ENCODE assay signal across 17 cellular contexts in genomic region chr3:159895430-159895829, GRCh38. TPM values are rescaled to one million over a fixed set of nuclear protein-coding genes. Genes with fewer than 3 reads are reported as not detected.
DNase-seq lines count a peak whose midpoint lies in the region; ATAC-seq and TF ChIP-seq lines count a peak whose summit lies in the region.
"Had no signal": no experiment of that assay in that cellular context is flagged by ENCODE, and none has a peak within 500 bp of the region (broad histone marks: within the 10 kb centered on the region; RNA-seq: fewer than 3 reads in every experiment).

No MANE protein-coding gene starts in this region.

- H3K36me3 ChIP-seq in neural progenitor cell (peaks cover 11% of the 10 kb centered on the region), ascending aorta (peaks cover 10 to 33% of the 10 kb centered on the region in 2 donors)
- H3K36me3 ChIP-seq: BLaER1 had no signal

- no peak overlapping the region for H3K4me3 ChIP-seq in dorsolateral prefrontal cortex
- no peak overlapping the region for H3K4me3 ChIP-seq in neural progenitor cell
- no peak overlapping the region for H3K4me3 ChIP-seq in lower leg skin (ENCODE audit: low read depth, poor library complexity, severe bottlenecking)
- no peak overlapping the region for H3K4me3 ChIP-seq in ascending aorta
- H3K4me3 ChIP-seq: BLaER1, GM23248 had no signal

- peak overlapping the region; percentile 9 for H3K27ac Mint-ChIP-seq in neural progenitor cell
- H3K27ac Mint-ChIP-seq: CD14-positive monocyte; CD4-positive, alpha-beta memory T cell had no signal

- no peaks in the 10 kb centered on the region for H3K79me2 ChIP-seq in neural progenitor cell (ENCODE audit: low read depth)

- H3K9ac ChIP-seq in neural progenitor cell, result no peak overlapping the region
- H3K9ac ChIP-seq: BLaER1, GM23248 had no signal

- no peak overlapping the region for H3K4me3 Mint-ChIP-seq in neural progenitor cell
- H3K4me3 Mint-ChIP-seq: CD14-positive monocyte; CD4-positive, alpha-beta memory T cell had no signal

- intact Hi-C loops in dorsolateral prefrontal cortex (cut with DNase I) (no loop called here), lower leg skin (cut with DNase I; ENCODE audit: low total_unique reads) (no loop called here), ascending aorta (cut with DNase I) (no loop called here)

- WGBS in lower leg skin, 2 donors, result 81 to 82% methylated on average over 2 of the region's 2 CpGs

- peaks cover 14% of the 10 kb centered on the region for H3K4me1 ChIP-seq in neural progenitor cell
- H3K4me1 ChIP-seq in ascending aorta, result peaks cover 11 to 22% of the 10 kb centered on the region in 2 donors

- H3K27ac ChIP-seq in angular gyrus (ENCODE audit: low read depth, low read length) (peak overlapping the region; percentile 97), dorsolateral prefrontal cortex (peak overlapping the region; percentile 67 to 98 (median 92)), neural progenitor cell (no peak overlapping the region), ascending aorta (no peak overlapping the region)
- H3K27ac ChIP-seq: BLaER1, GM23248 had no signal

- H3K9me3 Mint-ChIP-seq in neural progenitor cell, result no peaks in the 10 kb centered on the region
- H3K9me3 Mint-ChIP-seq: CD14-positive monocyte; CD4-positive, alpha-beta memory T cell had no signal

- no peak overlapping the region for H3K4me2 ChIP-seq in neural progenitor cell
- H3K4me2 ChIP-seq: BLaER1 had no signal

- H3F3A ChIP-seq in neural progenitor cell (ENCODE audit: low read depth), result peaks cover 19% of the 10 kb centered on the region

- no peaks in the 10 kb centered on the region for H3K9me3 ChIP-seq in neural progenitor cell (ENCODE audit: low read depth)
- no peaks in the 10 kb centered on the region for H3K9me3 ChIP-seq in ascending aorta
- H3K9me3 ChIP-seq: BLaER1 had no signal

- DNase-seq in dorsolateral prefrontal cortex (no peak), neural progenitor cell (ENCODE audit: low spot score) (no peak), lower leg skin (ENCODE audit: low spot score in 2 of 2) (no peak), amniotic stem cell (lab: John Stamatoyannopoulos, UW) (no peak), ascending aorta (ENCODE audit: low spot score in 2 of 2) (no peak)
- DNase-seq: 8988T; CD4-positive, alpha-beta memory T cell; DMS79 treated with DMSO at 0.1 percent for 48 hours; GF-D8; GM23248; HCEC 1CT had no signal

- no peaks in the 10 kb centered on the region for H4K20me1 ChIP-seq in neural progenitor cell (ENCODE audit: low read depth)
- H4K20me1 ChIP-seq: BLaER1 had no signal

- no peaks in the 10 kb centered on the region for H3K27me3 Mint-ChIP-seq in neural progenitor cell (ENCODE audit: insufficient read depth, low read depth)

- H3K4me1 Mint-ChIP-seq in neural progenitor cell, result peaks cover 13% of the 10 kb centered on the region
- H3K4me1 Mint-ChIP-seq: CD4-positive, alpha-beta memory T cell had no signal

- TF ChIP-seq POLR2A in lower leg skin (IDR thresholded peaks at IDR 0.05), result no peak

- ATAC-seq in GM18517 (IDR thresholded peaks at IDR 0.05; ENCODE audit: unreplicated experiment) (peak; percentile 47), HG03280 (IDR thresholded peaks at IDR 0.05; ENCODE audit: unreplicated experiment) (no peak)

- H3K27me3 ChIP-seq in dorsolateral prefrontal cortex (no peaks in the 10 kb centered on the region), neural progenitor cell (no peaks in the 10 kb centered on the region), ascending aorta (no peaks in the 10 kb centered on the region)
- H3K27me3 ChIP-seq: BLaER1 had no signal

- TF ChIP-seq CTCF in dorsolateral prefrontal cortex (IDR thresholded peaks at IDR 0.05 in 54 of 56, conservative IDR thresholded peaks at IDR 0.05 in 2 of 56; ENCODE audit: low read depth in 1 of 56, partially characterized antibody in 56 of 56) (no peak), neural progenitor cell (IDR thresholded peaks at IDR 0.05) (no peak), lower leg skin (IDR thresholded peaks at IDR 0.05) (no peak), ascending aorta (IDR thresholded peaks at IDR 0.05) (no peak)

- H3K36me3 Mint-ChIP-seq in neural progenitor cell, result peaks cover 33% of the 10 kb centered on the region
- H3K36me3 Mint-ChIP-seq: CD14-positive monocyte; CD4-positive, alpha-beta memory T cell had no signal

- H2AFZ ChIP-seq in neural progenitor cell (replicated peaks), result no peak overlapping the region
- H2AFZ ChIP-seq: GM23248 had no signal

RNA-seq across cellular contexts. Expression of gene SCHIP1, which starts 55.8 kb away (rescaled TPM):
- 100 to 1,000 TPM in 47 of 120 experiments, 10 to 100 TPM in 73; 43.3 to 151 (median 93.9) TPM for total RNA-seq in dorsolateral prefrontal cortex
- total RNA-seq in neural progenitor cell (ENCODE audit: low replicate concordance), result 31.2 and 41.5 TPM in 2 replicates
- total RNA-seq in lower leg skin, result 1 to 10 TPM in 2 of 4 donors, under 1 TPM in 2; 0.15 to 1.5 (median 0.78) TPM
- 11.7 TPM for total RNA-seq in ascending aorta
- total RNA-seq: CD4-positive, alpha-beta memory T cell; HT-29 had no signal

Comparison
In these comparisons a context has a peak if more than half of its experiments do, and no peak if none do; other contexts are left out.
1. H3K27ac ChIP-seq: peak in angular gyrus (single experiment) and dorsolateral prefrontal cortex (59 of 59); none in neural progenitor cell (single experiment) and ascending aorta (0 of 2).